ENCODE assay signal across 10 cellular contexts in the genomic region with DNA sequence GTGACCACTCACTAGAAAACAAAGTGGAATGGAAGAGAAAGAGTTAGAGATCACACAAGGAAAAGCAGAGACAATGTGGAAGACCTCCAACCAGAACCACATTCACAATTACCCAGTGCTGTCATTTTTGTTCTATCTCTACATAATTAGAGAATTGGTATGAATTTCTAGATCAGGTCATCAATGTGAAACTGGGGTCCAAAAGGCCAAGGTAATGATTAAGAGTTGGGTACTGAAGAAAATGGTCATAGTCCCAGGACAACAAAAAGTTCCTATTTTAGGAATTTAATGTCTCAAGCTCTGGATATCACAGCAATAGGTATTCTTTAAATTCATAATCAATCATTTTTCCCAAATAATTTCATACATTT.
DNase-seq lines count a peak whose midpoint lies in the region; ATAC-seq and TF ChIP-seq lines count a peak whose summit lies in the region.
"Had no signal": no experiment of that assay in that cellular context is flagged by ENCODE, and none has a peak within 500 bp of the region (broad histone marks: within the 10 kb centered on the region; RNA-seq: fewer than 3 reads in every experiment).

No MANE protein-coding gene starts in this region.

- TF ChIP-seq CTCF in dorsolateral prefrontal cortex (IDR thresholded peaks at IDR 0.05 in 54 of 56, conservative IDR thresholded peaks at IDR 0.05 in 2 of 56; ENCODE audit: low read depth in 1 of 56, partially characterized antibody in 56 of 56) (no peak), nephron progenitor cell (IDR thresholded peaks at IDR 0.05) (no peak), esophagus muscularis mucosa (IDR thresholded peaks at IDR 0.05) (no peak)

- no peak for ATAC-seq in CD4-positive, CD25-positive, alpha-beta regulatory T cell (ENCODE audit: low read depth in 2 of 2)
- ATAC-seq in HG02938 (IDR thresholded peaks at IDR 0.05; ENCODE audit: unreplicated experiment), result no peak

- no peak overlapping the region for H3K4me3 Mint-ChIP-seq in CD4-positive, CD25-positive, alpha-beta regulatory T cell
- no peak overlapping the region for H3K4me3 Mint-ChIP-seq in nephron progenitor cell

- H3K36me3 Mint-ChIP-seq in CD4-positive, CD25-positive, alpha-beta regulatory T cell, result peaks cover 13% of the 10 kb centered on the region
- peaks cover 39% of the 10 kb centered on the region for H3K36me3 Mint-ChIP-seq in nephron progenitor cell (ENCODE audit: low read depth)

- no peak overlapping the region for H3K9ac ChIP-seq in HUES6 (ENCODE audit: low read length)

- intact Hi-C loops in dorsolateral prefrontal cortex (cut with DNase I) (loop anchor here in 1 of 2 donors (5.0 kb wide), 1 partner anchor 110 kb away; a partner anchor contains a TSS), esophagus muscularis mucosa (cut with DNase I) (no loop called here)

- no peaks in the 10 kb centered on the region for H3K27me3 Mint-ChIP-seq in CD4-positive, CD25-positive, alpha-beta regulatory T cell
- no peaks in the 10 kb centered on the region for H3K27me3 Mint-ChIP-seq in nephron progenitor cell (ENCODE audit: low read depth, poor library complexity)

- no peak for TF ChIP-seq EP300 in esophagus muscularis mucosa (IDR thresholded peaks at IDR 0.05)

- H3K9me3 Mint-ChIP-seq in CD4-positive, CD25-positive, alpha-beta regulatory T cell, result no peaks in the 10 kb centered on the region
- peaks cover 27% of the 10 kb centered on the region for H3K9me3 Mint-ChIP-seq in nephron progenitor cell

- peaks cover 28 to 72% (median 40%) of the 10 kb centered on the region in 4 donors for H3K4me1 Mint-ChIP-seq in CD4-positive, CD25-positive, alpha-beta regulatory T cell
- peaks cover 9% of the 10 kb centered on the region for H3K4me1 Mint-ChIP-seq in nephron progenitor cell

- no peaks in the 10 kb centered on the region for H3K27me3 ChIP-seq in CD4-positive, CD25-positive, alpha-beta regulatory T cell (ENCODE audit: control insufficient read depth, insufficient read depth, low read length)
- H3K27me3 ChIP-seq in HUES6 (ENCODE audit: control insufficient read depth, insufficient read depth, low read length), result no peaks in the 10 kb centered on the region
- no peaks in the 10 kb centered on the region for H3K27me3 ChIP-seq in dorsolateral prefrontal cortex
- no peaks in the 10 kb centered on the region for H3K27me3 ChIP-seq in esophagus muscularis mucosa
- H3K27me3 ChIP-seq in MG63, result no peaks in the 10 kb centered on the region
- H3K27me3 ChIP-seq: neutrophil had no signal

- no peaks in the 10 kb centered on the region for H3K9me3 ChIP-seq in CD4-positive, CD25-positive, alpha-beta regulatory T cell (ENCODE audit: control insufficient read depth in 2 of 2, low read length in 2 of 2)
- no peaks in the 10 kb centered on the region for H3K9me3 ChIP-seq in HUES6 (ENCODE audit: control insufficient read depth, insufficient read depth, low read depth, low read length)
- no peaks in the 10 kb centered on the region for H3K9me3 ChIP-seq in esophagus muscularis mucosa
- H3K9me3 ChIP-seq in MG63, result no peaks in the 10 kb centered on the region; the same call in 1 of the 2 replicates
- H3K9me3 ChIP-seq: neutrophil had no signal

- no peak for TF ChIP-seq POLR2A in esophagus muscularis mucosa (IDR thresholded peaks at IDR 0.05; ENCODE audit: low read depth)

- H3K27ac ChIP-seq in CD4-positive, CD25-positive, alpha-beta regulatory T cell (ENCODE audit: insufficient read depth, low read length, poor library complexity, severe bottlenecking), result peak overlapping the region; percentile 69
- H3K27ac ChIP-seq in HUES6 (ENCODE audit: low read depth, low read length), result peak overlapping the region; percentile 84
- peak overlapping the region in 42 of 59 donors; percentile 0 to 81 (median 54) for H3K27ac ChIP-seq in dorsolateral prefrontal cortex
- H3K27ac ChIP-seq in esophagus muscularis mucosa (replicated peaks in 1 of 4), result peak overlapping the region in 2 of 4 donors; percentile 22 to 46
- H3K27ac ChIP-seq: neutrophil had no signal

- H3K4me1 ChIP-seq in CD4-positive, CD25-positive, alpha-beta regulatory T cell (ENCODE audit: control insufficient read depth, insufficient read depth, low read length, poor library complexity, severe bottlenecking), result peaks cover 27% of the 10 kb centered on the region
- H3K4me1 ChIP-seq in HUES6 (ENCODE audit: control insufficient read depth, insufficient read depth, low read length), result peaks cover 20% of the 10 kb centered on the region
- H3K4me1 ChIP-seq in esophagus muscularis mucosa, result peaks cover 8 to 42% (median 24%) of the 10 kb centered on the region in 4 donors

- no peak for DNase-seq in CD4-positive, CD25-positive, alpha-beta regulatory T cell
- DNase-seq in dorsolateral prefrontal cortex (no peak), nephron progenitor cell (no peak), esophagus muscularis mucosa (ENCODE audit: extremely low spot score) (no peak), MG63 (no peak), epidermal melanocyte (ENCODE audit: insufficient read length, low spot score) (no peak)
- DNase-seq: DMS79 treated with DMSO at 0.1 percent for 48 hours had no signal

- no peak overlapping the region for H3K4me3 ChIP-seq in CD4-positive, CD25-positive, alpha-beta regulatory T cell (ENCODE audit: low read depth, low read length)
- H3K4me3 ChIP-seq in HUES6 (ENCODE audit: low read depth, low read length) (no peak overlapping the region), dorsolateral prefrontal cortex (no peak overlapping the region), esophagus muscularis mucosa (no peak overlapping the region), MG63 (no peak overlapping the region)

- H3K36me3 ChIP-seq in CD4-positive, CD25-positive, alpha-beta regulatory T cell (ENCODE audit: control insufficient read depth, insufficient read depth, low read length), result no peaks in the 10 kb centered on the region
- H3K36me3 ChIP-seq in HUES6 (ENCODE audit: control insufficient read depth, insufficient read depth, low read length) (no peaks in the 10 kb centered on the region), esophagus muscularis mucosa (no peaks in the 10 kb centered on the region), MG63 (no peaks in the 10 kb centered on the region; the same call in 1 of the 2 replicates)

- H3K27ac Mint-ChIP-seq in CD4-positive, CD25-positive, alpha-beta regulatory T cell, result peak overlapping the region in 2 of 3 donors; percentile 32 to 43
- peak overlapping the region; percentile 83 for H3K27ac Mint-ChIP-seq in nephron progenitor cell
